Comparison of ENCODE assay signal across 1 cellular context in genomic region chr2:61758991-61759390, GRCh38.
TF ChIP-seq lines count a peak whose summit lies in the region.

No MANE protein-coding gene starts in this region.

TF ChIP-seq in HCT116, 20 proteins besides CTCF, POLR2A, EP300 and RAD21 (continued from another document):
- TF ChIP-seq ZBTB33 (IDR thresholded peaks at IDR 0.05; ENCODE audit: extremely low read depth, insufficient replicate concordance, low read length), result no peak
- no peak for TF ChIP-seq ZNF274 (IDR thresholded peaks at IDR 0.05; ENCODE audit: low read depth, low read length)
